Comparison of ENCODE assay signal across 9 cellular contexts in genomic region chr6:119463081-119463626, GRCh38.
DNase-seq lines count a peak whose midpoint lies in the region; ATAC-seq lines count a peak whose summit lies in the region.
"Had no signal": no experiment of that assay in that cellular context is flagged by ENCODE, and none has a peak within 500 bp of the region (broad histone marks: within the 10 kb centered on the region; RNA-seq: fewer than 3 reads in every experiment).

No MANE protein-coding gene starts in this region.

- peaks cover 5% of the 10 kb centered on the region for H3K9me3 Mint-ChIP-seq in activated naive CD4-positive, alpha-beta T cell treated with anti-CD3 and anti-CD28 coated beads for 36 hours

- H3K4me3 Mint-ChIP-seq in activated naive CD4-positive, alpha-beta T cell treated with anti-CD3 and anti-CD28 coated beads for 36 hours: no peak overlapping the region

- ATAC-seq in GM21723 (IDR thresholded peaks at IDR 0.05; ENCODE audit: unreplicated experiment): peak; percentile 75
- ATAC-seq in HG03439 (IDR thresholded peaks at IDR 0.05; ENCODE audit: unreplicated experiment): peak; percentile 88
- ATAC-seq in stimulated activated naive CD8-positive, alpha-beta T cell treated with anti-CD3 and anti-CD28 coated beads, Interleukin-15, Interleukin-2, amounts not matched to agents 100 U/mL and 50 U/mL, for 24 hours: peak; percentile 78

- no peaks in the 10 kb centered on the region for H3K27me3 Mint-ChIP-seq in activated naive CD4-positive, alpha-beta T cell treated with anti-CD3 and anti-CD28 coated beads for 36 hours (ENCODE audit: low read depth)

- H3K36me3 Mint-ChIP-seq in activated naive CD4-positive, alpha-beta T cell treated with anti-CD3 and anti-CD28 coated beads for 36 hours (ENCODE audit: low read depth): no peaks in the 10 kb centered on the region

- H3K4me1 Mint-ChIP-seq in activated naive CD4-positive, alpha-beta T cell treated with anti-CD3 and anti-CD28 coated beads for 36 hours (ENCODE audit: low read depth): peaks cover 7% of the 10 kb centered on the region

- DNase-seq in activated naive CD4-positive, alpha-beta T cell treated with anti-CD3 and anti-CD28 coated beads for 36 hours: peak; percentile 19
- no peak for DNase-seq in activated naive CD4-positive, alpha-beta T cell (lab: John Stamatoyannopoulos, UW)
- DNase-seq in stimulated activated naive CD8-positive, alpha-beta T cell treated with anti-CD3 and anti-CD28 coated beads, Interleukin-15, Interleukin-2, amounts not matched to agents 100 U/mL and 50 U/mL, for 24 hours: no peak
- DNase-seq in NCI-H1092 (lab: John Stamatoyannopoulos, UW) (no peak), ureter (ENCODE audit: low spot score) (no peak), mucosa of gallbladder (ENCODE audit: low spot score) (no peak)
- DNase-seq: activated gamma-delta T cell had no signal

- no peak overlapping the region for H3K27ac Mint-ChIP-seq in activated naive CD4-positive, alpha-beta T cell treated with anti-CD3 and anti-CD28 coated beads for 36 hours

- CTCF ChIA-PET in activated naive CD4-positive, alpha-beta T cell treated with anti-CD3 and anti-CD28 coated beads for 36 hours (lab: Charles Lee): interaction anchor here (0.6 to 1.0 kb wide), 3 partner anchors 69 to 171 kb away, joined by 3 read pairs; no protein-coding TSS in a partner anchor

- intact Hi-C loops in activated naive CD4-positive, alpha-beta T cell treated with anti-CD3 and anti-CD28 coated beads for 36 hours (cut with micrococcal nuclease): no loop called here
